Comparison of ENCODE assay signal across 26 cellular contexts in genomic region chr3:1093216-1093615, GRCh38. TPM values are rescaled to one million over a fixed set of nuclear protein-coding genes. Genes with fewer than 3 reads are reported as not detected.
DNase-seq lines count a peak whose midpoint lies in the region; ATAC-seq and TF ChIP-seq lines count a peak whose summit lies in the region.
"Had no signal": no experiment of that assay in that cellular context is flagged by ENCODE, and none has a peak within 500 bp of the region (broad histone marks: within the 10 kb centered on the region; RNA-seq: fewer than 3 reads in every experiment).

No MANE protein-coding gene starts in this region.

- H3K36me3 ChIP-seq in WERI-Rb-1 (no peaks in the 10 kb centered on the region), mesenchymal stem cell (ENCODE audit: control insufficient read depth in 1 of 2, insufficient read depth in 2 of 2, low read depth in 1 of 2, low read length in 2 of 2) (no peaks in the 10 kb centered on the region)
- H3K36me3 ChIP-seq: BLaER1, gastrocnemius medialis, neutrophil, upper lobe of left lung had no signal

- H3K4ac ChIP-seq in mesenchymal stem cell (ENCODE audit: low read depth in 1 of 2, low read length in 2 of 2), result no peak overlapping the region

- H3K9me3 ChIP-seq in WERI-Rb-1 (ENCODE audit: severe bottlenecking) (no peaks in the 10 kb centered on the region), mesenchymal stem cell (ENCODE audit: control insufficient read depth, low read length) (no peaks in the 10 kb centered on the region)
- H3K9me3 ChIP-seq: BLaER1, gastrocnemius medialis, neutrophil, upper lobe of left lung had no signal

- no peaks in the 10 kb centered on the region for H3K27me3 ChIP-seq in WERI-Rb-1 (ENCODE audit: insufficient read depth, low read depth, severe bottlenecking)
- peaks cover 0 to 14% of the 10 kb centered on the region in 2 experiments for H3K27me3 ChIP-seq in mesenchymal stem cell (ENCODE audit: control insufficient read depth in 1 of 2, insufficient read depth in 1 of 2, low read length in 2 of 2)
- H3K27me3 ChIP-seq: BLaER1, gastrocnemius medialis, neutrophil, upper lobe of left lung had no signal

- no peak overlapping the region for H2AFZ ChIP-seq in mesenchymal stem cell (ENCODE audit: low read depth, low read length)

- H3K14ac ChIP-seq in mesenchymal stem cell (ENCODE audit: low read length in 2 of 2), result no peak overlapping the region

- H2BK12ac ChIP-seq in mesenchymal stem cell (ENCODE audit: low read length in 2 of 2), result no peak overlapping the region

- H3K23ac ChIP-seq in mesenchymal stem cell (ENCODE audit: low read length in 2 of 2), result no peak overlapping the region

- H3K4me1 ChIP-seq in mesenchymal stem cell (ENCODE audit: control insufficient read depth, insufficient read depth, low read depth, low read length), result peaks cover 1% of the 10 kb centered on the region
- H3K4me1 ChIP-seq: BLaER1, gastrocnemius medialis, upper lobe of left lung had no signal

- no peak overlapping the region for H3K27ac ChIP-seq in WERI-Rb-1
- peak overlapping the region; percentile 8 for H3K27ac ChIP-seq in cingulate gyrus (ENCODE audit: low read depth, low read length)
- peak overlapping the region; percentile 71 for H3K27ac ChIP-seq in mesenchymal stem cell (ENCODE audit: low read length, poor library complexity, severe bottlenecking)
- H3K27ac ChIP-seq: BLaER1, gastrocnemius medialis, neutrophil, SK-N-MC had no signal

- ATAC-seq in GM21723 (IDR thresholded peaks at IDR 0.05; ENCODE audit: unreplicated experiment), result no peak
- ATAC-seq: activated CD4-positive, CD25-positive, alpha-beta regulatory T cell treated with anti-CD3 and anti-CD28 coated beads, Interleukin-2, amount 50 U/mL, for 24 hours; gastrocnemius medialis; left cardiac atrium; PC-3; sciatic nerve had no signal

- H2BK15ac ChIP-seq in mesenchymal stem cell (ENCODE audit: low read depth, poor library complexity, severe bottlenecking), result no peak overlapping the region

- H3K79me1 ChIP-seq in mesenchymal stem cell (replicated peaks; ENCODE audit: low read length, poor library complexity, severe bottlenecking), result no peaks in the 10 kb centered on the region

- H3K4me3 ChIP-seq in WERI-Rb-1 (ENCODE audit: low read depth, low read length), result peak overlapping the region; percentile 2
- no peak overlapping the region for H3K4me3 ChIP-seq in mesenchymal stem cell (ENCODE audit: insufficient read depth in 1 of 2, low read depth in 1 of 2, low read length in 2 of 2)
- H3K4me3 ChIP-seq in retinal pigment epithelial cell (ENCODE audit: low read length), result peak overlapping the region; percentile 37
- H3K4me3 ChIP-seq: BLaER1, gastrocnemius medialis, SK-N-MC had no signal

- TF ChIP-seq CTCF in WERI-Rb-1 (IDR thresholded peaks at IDR 0.05; ENCODE audit: low read depth, low read length), result no peak
- TF ChIP-seq CTCF in retinal pigment epithelial cell (conservative IDR thresholded peaks at IDR 0.05; ENCODE audit: low read depth, low read length), result no peak
- TF ChIP-seq CTCF in GM20000 (IDR thresholded peaks at IDR 0.05; ENCODE audit: extremely low read depth, missing control alignments), result no peak

- 84% methylated on average over 6 of the region's 6 CpGs for WGBS in mesenchymal stem cell

- no peak overlapping the region for H2AK5ac ChIP-seq in mesenchymal stem cell (ENCODE audit: low read length, severe bottlenecking)

- DNase-seq in WERI-Rb-1 (no peak), mesenchymal stem cell (no peak), retinal pigment epithelial cell (ENCODE audit: low read depth) (no peak), GM20000 (ENCODE audit: low spot score) (no peak), NCI-H2227 treated with DMSO at 0.1 percent for 48 hours (lab: John Stamatoyannopoulos, UW) (no peak)
- DNase-seq in activated CD8-positive, alpha-beta memory T cell treated with anti-CD3 and anti-CD28 coated beads for 24 hours, result no peak
- DNase-seq: activated CD4-positive, alpha-beta T cell treated with anti-CD3 and anti-CD28 coated beads, Interleukin-2, amount 50 U/mL, for 4 hours; activated T-cell treated with anti-CD3 and anti-CD28 coated beads, Interleukin-2, amount 50 U/mL, for 48 hours; DMS153; gastrocnemius medialis; left cardiac atrium; mammary epithelial cell; NCI-H526 treated with DMSO at 0.1 percent for 48 hours; NK-92 treated with Interleukin-12 subunit alpha and Interleukin-12 subunit beta, amount 100 ng/mL, for 24 hours; PC-3; stimulated activated CD4-positive, alpha-beta T cell treated with anti-CD3 and anti-CD28 coated beads, Interleukin-4, amount 100 ng/mL, for 4 hours; upper lobe of left lung had no signal

- H4K91ac ChIP-seq in mesenchymal stem cell (ENCODE audit: low read length), result no peak overlapping the region

- H3K18ac ChIP-seq in mesenchymal stem cell (ENCODE audit: low read depth in 1 of 2, low read length in 2 of 2), result no peak overlapping the region

- H3K4me2 ChIP-seq in mesenchymal stem cell (ENCODE audit: low read length, poor library complexity, severe bottlenecking), result peak overlapping the region; percentile 53
- H3K4me2 ChIP-seq: BLaER1 had no signal

- peak overlapping the region; percentile 24 for H2BK5ac ChIP-seq in mesenchymal stem cell (ENCODE audit: low read depth, low read length, poor library complexity, severe bottlenecking)

- no peak overlapping the region for H2BK120ac ChIP-seq in mesenchymal stem cell (ENCODE audit: low read depth, low read length)

- H3K9ac ChIP-seq in mesenchymal stem cell (ENCODE audit: low read length), result no peak overlapping the region
- H3K9ac ChIP-seq: BLaER1 had no signal

- no peak overlapping the region for H4K8ac ChIP-seq in mesenchymal stem cell (ENCODE audit: low read length)

RNA-seq across cellular contexts. Expression of gene CNTN6, which starts 0.4 kb away (rescaled TPM):
- 0.03 TPM for polyA plus RNA-seq in mesenchymal stem cell (2013, experiment 1 of 2)
- polyA plus RNA-seq in mesenchymal stem cell (2013, experiment 2 of 2), result 0.07 TPM
- polyA plus RNA-seq: endothelial cell of umbilical vein, fibroblast of lung, mammary epithelial cell had no signal

Comparison
In these comparisons a context has a peak if more than half of its experiments do, and no peak if none do; other contexts are left out.
1. H3K4me3 ChIP-seq: peak in WERI-Rb-1 (single experiment) and retinal pigment epithelial cell (single experiment); none in mesenchymal stem cell (0 of 2).